41 cellular contexts compared by ENCODE assay signal in the genomic region with DNA sequence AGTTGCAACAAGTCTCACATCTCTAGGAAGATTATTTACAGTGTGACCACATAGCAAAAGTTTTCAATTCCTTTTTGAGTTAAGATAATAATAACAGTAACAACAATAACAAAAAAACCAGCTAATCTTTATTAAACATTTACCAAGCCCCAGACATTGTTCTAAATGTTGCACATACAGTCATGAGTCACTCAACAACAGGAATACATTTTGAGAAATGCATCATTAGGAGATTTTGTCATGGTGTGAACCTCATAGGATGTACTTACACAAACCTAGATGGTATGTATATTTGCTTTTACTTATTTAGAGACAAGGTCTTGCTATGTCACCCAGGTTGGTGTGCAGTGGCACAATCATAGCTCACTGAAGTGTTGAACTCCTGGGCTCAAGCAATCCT. TPM values are rescaled to one million over a fixed set of nuclear protein-coding genes. Genes with fewer than 3 reads are reported as not detected.
"Had no signal": no experiment of that assay in that cellular context is flagged by ENCODE, and none has a peak within 500 bp of the region (broad histone marks: within the 10 kb centered on the region; RNA-seq: fewer than 3 reads in every experiment).

No MANE protein-coding gene starts in this region.

- DNase-seq: activated B cell treated with CpG ODN at 0.5 μM for 24 hours; activated CD4-positive, alpha-beta memory T cell treated with anti-CD3 and anti-CD28 coated beads for 36 hours; activated CD4-positive, alpha-beta T cell treated with anti-CD3 and anti-CD28 coated beads for 4 hours; activated CD4-positive, alpha-beta T cell treated with anti-CD3 and anti-CD28 coated beads, Interleukin-2, amount 10 ng/mL, durations not matched to agents 24 days and 14 days; activated CD4-positive, alpha-beta T cell treated with anti-CD3 and anti-CD28 coated beads, Interleukin-2, amount 50 U/mL, for 1 hour; activated CD4-positive, alpha-beta T cell treated with anti-CD3 and anti-CD28 coated beads, Interleukin-2, amount 50 U/mL, for 4 hours; activated CD4-positive, CD25-positive, alpha-beta regulatory T cell treated with anti-CD3 and anti-CD28 coated beads, Interleukin-2, amount 50 U/mL, for 72 hours; activated CD8-positive, alpha-beta memory T cell treated with anti-CD3 and anti-CD28 coated beads, Interleukin-2, amount 50 U/mL, for 4 hours; activated CD8-positive, alpha-beta T cell treated with anti-CD3 and anti-CD28 coated beads for 36 hours; activated effector memory CD4-positive, alpha-beta T cell treated with anti-CD3 and anti-CD28 coated beads, Interleukin-2, amount 50 U/mL, for 16 hours; activated gamma-delta T cell treated with Interleukin-2 at 50 U/mL for 16 hours; activated naive CD4-positive, alpha-beta T cell; activated naive CD4-positive, alpha-beta T cell treated with anti-CD3 and anti-CD28 coated beads for 36 hours; activated naive CD4-positive, alpha-beta T cell treated with anti-CD3 and anti-CD28 coated beads, Interleukin-2, amount 50 U/mL, for 16 hours; activated naive CD8-positive, alpha-beta T cell treated with anti-CD3 and anti-CD28 coated beads for 36 hours; activated T-cell treated with anti-CD3 and anti-CD28 coated beads for 4 hours; activated T-cell treated with anti-CD3 and anti-CD28 coated beads, Interleukin-2, amount 50 U/mL, for 1 hour; activated T-cell treated with anti-CD3 and anti-CD28 coated beads, Interleukin-2, amount 50 U/mL, for 4 hours; activated T-cell treated with anti-CD3 and anti-CD28 coated beads, Interleukin-2, amount 50 U/mL, for 72 hours; adrenal gland; amniotic stem cell; aorta; body of pancreas; brain microvascular endothelial cell; caudate nucleus; cerebellar nuclear complex; T-helper 1 cell; T-helper 2 cell; T-helper 9 cell had no signal

- H3K4me1 Mint-ChIP-seq: activated B cell treated with CpG ODN at 0.5 μM for 24 hours; activated CD4-positive, alpha-beta T cell treated with anti-CD3 and anti-CD28 coated beads, Interleukin-2, amount 10 ng/mL, durations not matched to agents 24 days and 14 days; activated naive CD8-positive, alpha-beta T cell treated with anti-CD3 and anti-CD28 coated beads for 36 hours; activated T-helper 17 cell treated with anti-CD3 and anti-CD28 coated beads, Interleukin-2, amount 50 U/mL, for 72 hours; central memory CD8-positive, alpha-beta T cell had no signal

- H3K36me3 ChIP-seq: adrenal gland, brain microvascular endothelial cell, breast epithelium, cardiac muscle cell had no signal

- H3K9me3 ChIP-seq: adrenal gland, body of pancreas had no signal

- H3K4me1 ChIP-seq: adrenal gland, body of pancreas, breast epithelium had no signal

- H3K27ac Mint-ChIP-seq: activated B cell treated with CpG ODN at 0.5 μM for 24 hours; activated CD4-positive, alpha-beta memory T cell treated with anti-CD3 and anti-CD28 coated beads for 36 hours; activated CD4-positive, alpha-beta T cell treated with anti-CD3 and anti-CD28 coated beads, Interleukin-2, amount 10 ng/mL, durations not matched to agents 24 days and 14 days; activated CD8-positive, alpha-beta T cell treated with anti-CD3 and anti-CD28 coated beads for 36 hours; activated naive CD4-positive, alpha-beta T cell treated with anti-CD3 and anti-CD28 coated beads for 36 hours; activated naive CD4-positive, alpha-beta T cell treated with anti-CD3 and anti-CD28 coated beads, Interleukin-2, amount 50 U/mL, for 72 hours; activated naive CD8-positive, alpha-beta T cell treated with anti-CD3 and anti-CD28 coated beads for 36 hours; activated T-cell treated with anti-CD3 and anti-CD28 coated beads, Interleukin-2, amount 50 U/mL, for 72 hours; activated T-helper 1 cell treated with anti-CD3 and anti-CD28 coated beads, Interleukin-12 subunit alpha, Interleukin-12 subunit beta, Interleukin-2, Interleukin-4 antibody, amounts not matched to agents 30 ng/mL and 10 ng/mL and 1 ng/mL, durations not matched to agents 14 hours and 24 hours and 36 hours; activated T-helper 17 cell treated with anti-CD3 and anti-CD28 coated beads, Interleukin-2, amount 50 U/mL, for 72 hours; T-helper 1 cell treated with Interleukin-12 subunit alpha and Interleukin-12 subunit beta and Interleukin-4 antibody, amounts not matched to agents 30 μg/mL and 1 μg/mL, for 36 hours; T-helper 2 cell treated with Interferon-gamma antibody and Interleukin-4, amounts not matched to agents 5 μg/mL and 100 μg/mL, for 36 hours had no signal

- H3K27me3 ChIP-seq: adrenal gland, body of pancreas, brain microvascular endothelial cell, breast epithelium, cardiac muscle cell had no signal

- H3K27me3 Mint-ChIP-seq: activated B cell treated with CpG ODN at 0.5 μM for 24 hours; activated CD4-positive, alpha-beta memory T cell treated with anti-CD3 and anti-CD28 coated beads for 36 hours; activated CD4-positive, alpha-beta T cell treated with anti-CD3 and anti-CD28 coated beads, Interleukin-2, amount 10 ng/mL, durations not matched to agents 24 days and 14 days; activated CD8-positive, alpha-beta T cell treated with anti-CD3 and anti-CD28 coated beads for 36 hours; activated T-helper 17 cell treated with anti-CD3 and anti-CD28 coated beads, Interleukin-2, amount 50 U/mL, for 72 hours; central memory CD8-positive, alpha-beta T cell had no signal

- H3K36me3 Mint-ChIP-seq: activated CD4-positive, alpha-beta memory T cell treated with anti-CD3 and anti-CD28 coated beads for 36 hours; activated naive CD4-positive, alpha-beta T cell treated with anti-CD3 and anti-CD28 coated beads, Interleukin-2, amount 50 U/mL, for 72 hours; activated naive CD8-positive, alpha-beta T cell treated with anti-CD3 and anti-CD28 coated beads for 36 hours had no signal

- H3K4me3 ChIP-seq: adrenal gland, body of pancreas, breast epithelium, cardiac muscle cell had no signal

- FAIRE-seq: astrocyte, TTC549 had no signal

- H3K4me3 Mint-ChIP-seq: activated B cell treated with CpG ODN at 0.5 μM for 24 hours; activated CD4-positive, alpha-beta memory T cell treated with anti-CD3 and anti-CD28 coated beads for 36 hours; activated CD4-positive, alpha-beta T cell treated with anti-CD3 and anti-CD28 coated beads, Interleukin-2, amount 10 ng/mL, durations not matched to agents 24 days and 14 days; activated CD8-positive, alpha-beta T cell treated with anti-CD3 and anti-CD28 coated beads for 36 hours; activated naive CD4-positive, alpha-beta T cell treated with anti-CD3 and anti-CD28 coated beads for 36 hours; activated naive CD8-positive, alpha-beta T cell treated with anti-CD3 and anti-CD28 coated beads for 36 hours; activated T-cell treated with anti-CD3 and anti-CD28 coated beads, Interleukin-2, amount 50 U/mL, for 4 hours; activated T-cell treated with anti-CD3 and anti-CD28 coated beads, Interleukin-2, amount 50 U/mL, for 72 hours; activated T-helper 1 cell treated with anti-CD3 and anti-CD28 coated beads, Interleukin-12 subunit alpha, Interleukin-12 subunit beta, Interleukin-2, Interleukin-4 antibody, amounts not matched to agents 30 ng/mL and 10 ng/mL and 1 ng/mL, durations not matched to agents 14 hours and 24 hours and 36 hours; activated T-helper 17 cell treated with anti-CD3 and anti-CD28 coated beads, Interleukin-2, amount 50 U/mL, for 72 hours; central memory CD8-positive, alpha-beta T cell; T-helper 1 cell treated with Interleukin-12 subunit alpha and Interleukin-12 subunit beta and Interleukin-4 antibody, amounts not matched to agents 30 μg/mL and 1 μg/mL, for 36 hours; T-helper 2 cell treated with Interferon-gamma antibody and Interleukin-4, amounts not matched to agents 5 μg/mL and 100 μg/mL, for 36 hours had no signal

- H3K27ac ChIP-seq: adrenal gland, body of pancreas, brain microvascular endothelial cell, breast epithelium, cardiac muscle cell, VCaP had no signal

- H3K9me3 Mint-ChIP-seq: activated CD4-positive, alpha-beta T cell treated with anti-CD3 and anti-CD28 coated beads, Interleukin-2, amount 10 ng/mL, durations not matched to agents 24 days and 14 days; activated T-helper 1 cell treated with anti-CD3 and anti-CD28 coated beads, Interleukin-12 subunit alpha, Interleukin-12 subunit beta, Interleukin-2, Interleukin-4 antibody, amounts not matched to agents 30 ng/mL and 10 ng/mL and 1 ng/mL, durations not matched to agents 14 hours and 24 hours and 36 hours; T-helper 1 cell treated with Interleukin-12 subunit alpha and Interleukin-12 subunit beta and Interleukin-4 antibody, amounts not matched to agents 30 μg/mL and 1 μg/mL, for 36 hours; T-helper 2 cell treated with Interferon-gamma antibody and Interleukin-4, amounts not matched to agents 5 μg/mL and 100 μg/mL, for 36 hours had no signal

RNA-seq across cellular contexts. Expression of gene SPAM1, which starts 52.0 kb away (rescaled TPM):
- total RNA-seq: activated B cell treated with CpG ODN at 0.5 μM for 24 hours; activated CD4-positive, alpha-beta memory T cell treated with anti-CD3 and anti-CD28 coated beads for 36 hours; activated CD4-positive, alpha-beta T cell treated with anti-CD3 and anti-CD28 coated beads, Interleukin-2, amount 10 ng/mL, durations not matched to agents 24 days and 14 days; activated CD8-positive, alpha-beta memory T cell treated with anti-CD3 and anti-CD28 coated beads for 36 hours; activated CD8-positive, alpha-beta T cell treated with anti-CD3 and anti-CD28 coated beads for 36 hours; activated naive CD4-positive, alpha-beta T cell treated with anti-CD3 and anti-CD28 coated beads for 36 hours; activated naive CD4-positive, alpha-beta T cell treated with anti-CD3 and anti-CD28 coated beads, Interleukin-2, amount 50 U/mL, for 72 hours; activated naive CD8-positive, alpha-beta T cell treated with anti-CD3 and anti-CD28 coated beads for 36 hours; activated T-cell treated with anti-CD3 and anti-CD28 coated beads, Interleukin-2, amount 50 U/mL, for 4 hours; activated T-cell treated with anti-CD3 and anti-CD28 coated beads, Interleukin-2, amount 50 U/mL, for 72 hours; activated T-helper 1 cell treated with anti-CD3 and anti-CD28 coated beads, Interleukin-12 subunit alpha, Interleukin-12 subunit beta, Interleukin-2, Interleukin-4 antibody, amounts not matched to agents 30 ng/mL and 10 ng/mL and 1 ng/mL, durations not matched to agents 14 hours and 24 hours and 36 hours; activated T-helper 17 cell treated with anti-CD3 and anti-CD28 coated beads, Interleukin-2, amount 50 U/mL, for 72 hours; adrenal gland; aorta; astrocyte; body of pancreas; breast epithelium; cardiac muscle cell had no signal

RNA-seq across cellular contexts. Expression of gene TMEM229A, which starts 55.8 kb away (rescaled TPM):
- total RNA-seq: activated B cell treated with CpG ODN at 0.5 μM for 24 hours; activated CD4-positive, alpha-beta memory T cell treated with anti-CD3 and anti-CD28 coated beads for 36 hours; activated CD4-positive, alpha-beta T cell treated with anti-CD3 and anti-CD28 coated beads, Interleukin-2, amount 10 ng/mL, durations not matched to agents 24 days and 14 days; activated CD8-positive, alpha-beta memory T cell treated with anti-CD3 and anti-CD28 coated beads for 36 hours; activated CD8-positive, alpha-beta T cell treated with anti-CD3 and anti-CD28 coated beads for 36 hours; activated naive CD4-positive, alpha-beta T cell treated with anti-CD3 and anti-CD28 coated beads for 36 hours; activated naive CD4-positive, alpha-beta T cell treated with anti-CD3 and anti-CD28 coated beads, Interleukin-2, amount 50 U/mL, for 72 hours; activated naive CD8-positive, alpha-beta T cell treated with anti-CD3 and anti-CD28 coated beads for 36 hours; activated T-cell treated with anti-CD3 and anti-CD28 coated beads, Interleukin-2, amount 50 U/mL, for 4 hours; activated T-cell treated with anti-CD3 and anti-CD28 coated beads, Interleukin-2, amount 50 U/mL, for 72 hours; activated T-helper 1 cell treated with anti-CD3 and anti-CD28 coated beads, Interleukin-12 subunit alpha, Interleukin-12 subunit beta, Interleukin-2, Interleukin-4 antibody, amounts not matched to agents 30 ng/mL and 10 ng/mL and 1 ng/mL, durations not matched to agents 14 hours and 24 hours and 36 hours; activated T-helper 17 cell treated with anti-CD3 and anti-CD28 coated beads, Interleukin-2, amount 50 U/mL, for 72 hours; aorta; body of pancreas; breast epithelium had no signal
